Comparison of ENCODE assay signal across 12 cellular contexts in genomic region chr20:51586005-51586440, GRCh38. TPM values are rescaled to one million over a fixed set of nuclear protein-coding genes. Genes with fewer than 3 reads are reported as not detected.
DNase-seq lines count a peak whose midpoint lies in the region; ATAC-seq and TF ChIP-seq lines count a peak whose summit lies in the region.
"Had no signal": no experiment of that assay in that cellular context is flagged by ENCODE, and none has a peak within 500 bp of the region (broad histone marks: within the 10 kb centered on the region; RNA-seq: fewer than 3 reads in every experiment).

No MANE protein-coding gene starts in this region.

- no peak overlapping the region for H3K27ac ChIP-seq in SJSA1

- no peak for TF ChIP-seq CTCF in fibroblast of mammary gland (conservative IDR thresholded peaks at IDR 0.05; ENCODE audit: control insufficient read depth, insufficient read depth, low read depth, low read length)

- H3K9me3 ChIP-seq in SJSA1 (replicated peaks): no peaks in the 10 kb centered on the region

- in situ Hi-C loops in ACHN (cut with HindIII; ENCODE audit: low pct_ligation_motif_present, low pct_unique_long_range_greater_than_20kb, low sequenced_read_pairs): loop anchor here (25.0 kb wide), 1 partner anchor 199 kb away; no protein-coding TSS in a partner anchor

- H3K27me3 ChIP-seq in SJSA1 (replicated peaks): no peaks in the 10 kb centered on the region

- H3K4me3 ChIP-seq in SJSA1: no peak overlapping the region
- no peak overlapping the region for H3K4me3 ChIP-seq in fibroblast of mammary gland (ENCODE audit: control insufficient read depth, low read depth, low read length)

- ATAC-seq in HG02610 (IDR thresholded peaks at IDR 0.05; ENCODE audit: unreplicated experiment) (no peak), HG02588 (IDR thresholded peaks at IDR 0.05; ENCODE audit: unreplicated experiment) (no peak)

- H3K4me1 ChIP-seq in SJSA1 (replicated peaks): peaks cover 8% of the 10 kb centered on the region

- H3K36me3 ChIP-seq in SJSA1: no peaks in the 10 kb centered on the region

- peak; percentile 25 for DNase-seq in ACHN
- peak; percentile 53 for DNase-seq in HCEC 1CT
- DNase-seq in SJSA1 (ENCODE audit: low read depth in 1 of 2, low spot score in 2 of 2): peak; percentile 46 to 54
- DNase-seq in fibroblast of mammary gland (ENCODE audit: low read depth): peak; percentile 97
- DNase-seq in NCI-H2029 treated with DMSO at 0.1 percent for 48 hours (lab: John Stamatoyannopoulos, UW): no peak
- DNase-seq in NCI-H446 treated with DMSO at 0.1 percent for 48 hours (lab: John Stamatoyannopoulos, UW): no peak
- DNase-seq: CD8-positive, alpha-beta memory T cell; effector CD4-positive, alpha-beta T cell; NCI-H1092; nephron progenitor cell had no signal

RNA-seq across cellular contexts. Expression of gene NFATC2, which starts 43.5 kb away (rescaled TPM):
- not detected in 2 replicates for total RNA-seq in SJSA1 (2014; rRNA removed; shearing (Covaris generic))

Comparison
In these comparisons a context has a peak if more than half of its experiments do, and no peak if none do; other contexts are left out.
1. DNase-seq: peak in ACHN (single experiment), HCEC 1CT (single experiment), SJSA1 (2 of 2) and fibroblast of mammary gland (single experiment); none in NCI-H2029 treated with DMSO at 0.1 percent for 48 hours (single experiment) and NCI-H446 treated with DMSO at 0.1 percent for 48 hours (single experiment).